ENCODE assay signal across 20 cellular contexts in genomic region chr2:240302041-240302440, GRCh38.
"Had no signal": no experiment of that assay in that cellular context is flagged by ENCODE, and none has a peak within 500 bp of the region (broad histone marks: within the 10 kb centered on the region; RNA-seq: fewer than 3 reads in every experiment).

No MANE protein-coding gene starts in this region.

- H3K36me3 ChIP-seq: ascending aorta, MG63 had no signal

- DNase-seq: activated CD4-positive, alpha-beta T cell treated with anti-CD3 and anti-CD28 coated beads for 4 hours; activated naive CD4-positive, alpha-beta T cell treated with Interleukin-2 at 50 U/mL for 16 hours; activated naive CD8-positive, alpha-beta T cell treated with anti-CD3 and anti-CD28 coated beads, Interleukin-2, amount 50 U/mL, for 24 hours; activated T-cell treated with anti-CD3 and anti-CD28 coated beads, Interleukin-2, amount 50 U/mL, for 1 hour; amniotic stem cell; MG63; MV-4-11; NCI-H1092 treated with DMSO at 0.1 percent for 48 hours; NCI-H1417 treated with DMSO at 0.1 percent for 48 hours; NCI-H1694; NCI-H2029 treated with DMSO at 0.1 percent for 48 hours; NCI-H510A treated with DMSO at 0.1 percent for 48 hours; NCI-H69; PC-9; SHP77 treated with DMSO at 0.1 percent for 48 hours had no signal

- H3K4me3 Mint-ChIP-seq: activated naive CD8-positive, alpha-beta T cell treated with anti-CD3 and anti-CD28 coated beads, Interleukin-2, amount 50 U/mL, for 24 hours; brain; T-helper 1 cell treated with Interleukin-12 subunit alpha and Interleukin-12 subunit beta and Interleukin-4 antibody, amounts not matched to agents 30 μg/mL and 1 μg/mL, for 36 hours had no signal

- ATAC-seq: activated CD4-positive, CD25-positive, alpha-beta regulatory T cell treated with anti-CD3 and anti-CD28 coated beads, Interleukin-2, amount 50 U/mL, for 24 hours; activated naive CD4-positive, alpha-beta T cell treated with anti-CD3 and anti-CD28 coated beads, Interleukin-2, amount 50 U/mL, for 72 hours; activated naive CD8-positive, alpha-beta T cell treated with anti-CD3 and anti-CD28 coated beads, Interleukin-2, amount 50 U/mL, for 24 hours had no signal

- H3K9me3 ChIP-seq: ascending aorta, MG63 had no signal

- H3K4me3 ChIP-seq: ascending aorta, MG63, PC-9 had no signal

- H3K9me3 Mint-ChIP-seq: activated naive CD4-positive, alpha-beta T cell treated with anti-CD3 and anti-CD28 coated beads, Interleukin-2, amount 50 U/mL, for 72 hours; activated naive CD8-positive, alpha-beta T cell treated with anti-CD3 and anti-CD28 coated beads, Interleukin-2, amount 50 U/mL, for 24 hours; T-helper 1 cell treated with Interleukin-12 subunit alpha and Interleukin-12 subunit beta and Interleukin-4 antibody, amounts not matched to agents 30 μg/mL and 1 μg/mL, for 36 hours had no signal

- H2AFZ ChIP-seq: PC-9 had no signal

- H3K27me3 ChIP-seq: ascending aorta, MG63 had no signal

- H3K4me1 Mint-ChIP-seq: activated naive CD8-positive, alpha-beta T cell treated with anti-CD3 and anti-CD28 coated beads, Interleukin-2, amount 50 U/mL, for 24 hours had no signal

- H3K27ac Mint-ChIP-seq: activated naive CD4-positive, alpha-beta T cell treated with anti-CD3 and anti-CD28 coated beads, Interleukin-2, amount 50 U/mL, for 72 hours; activated naive CD8-positive, alpha-beta T cell treated with anti-CD3 and anti-CD28 coated beads, Interleukin-2, amount 50 U/mL, for 24 hours; T-helper 1 cell treated with Interleukin-12 subunit alpha and Interleukin-12 subunit beta and Interleukin-4 antibody, amounts not matched to agents 30 μg/mL and 1 μg/mL, for 36 hours had no signal

- H3K4me1 ChIP-seq: ascending aorta had no signal

- H3K36me3 Mint-ChIP-seq: activated naive CD4-positive, alpha-beta T cell treated with anti-CD3 and anti-CD28 coated beads, Interleukin-2, amount 50 U/mL, for 72 hours; brain had no signal

- H3K4me2 ChIP-seq: PC-9 had no signal

- H3K27ac ChIP-seq: ascending aorta, PC-9 had no signal
